Comparison of ENCODE assay signal across 8 cellular contexts in genomic region chrX:16719334-16720084, GRCh38. TPM values are rescaled to one million over a fixed set of nuclear protein-coding genes. Genes with fewer than 3 reads are reported as not detected.
DNase-seq lines count a peak whose midpoint lies in the region; ATAC-seq, FAIRE-seq and TF ChIP-seq lines count a peak whose summit lies in the region.

Gene SYAP1 (plus strand): TSS chrX:16719612. CDS start chrX:16719725, 113 bp downstream.

- H3K9me1 ChIP-seq in IMR-90 (ENCODE audit: insufficient read depth, low read length), result peaks cover 5% of the 10 kb centered on the region
- no peaks in the 10 kb centered on the region for H3K9me1 ChIP-seq in endothelial cell of umbilical vein (replicated peaks; ENCODE audit: control insufficient read depth, extremely low read depth, insufficient read depth, low read length)

- H3K27me3 ChIP-seq in IMR-90 (ENCODE audit: control insufficient read depth, insufficient read depth, low read length), result no peaks in the 10 kb centered on the region
- H3K27me3 ChIP-seq in endothelial cell of umbilical vein (ENCODE audit: control insufficient read depth in 2 of 2, insufficient read depth in 2 of 2, low read length in 2 of 2), result no peaks in the 10 kb centered on the region

- no peak for TF ChIP-seq CTCF in IMR-90 (conservative IDR thresholded peaks at IDR 0.05; ENCODE audit: low read depth, low read length)
- TF ChIP-seq CTCF in endothelial cell of umbilical vein (IDR thresholded peaks at IDR 0.05; ENCODE audit: extremely low read depth in 1 of 2, insufficient read depth in 1 of 2, low read depth in 1 of 2, low read length in 2 of 2), result no peak

- H3K79me1 ChIP-seq in IMR-90 (ENCODE audit: low read depth in 1 of 2, low read length in 2 of 2), result peaks cover 6 to 26% of the 10 kb centered on the region in 2 experiments; a peak in 3 of 4 replicates

- 0% methylated on average over 36 of the region's 54 CpGs; no CpG with 5 or more reads in 1 of the 2 experiments for WGBS in IMR-90 (ENCODE audit: extremely low coverage in 2 of 2, insufficient read length in 1 of 2), 2 experiments

- peak within 1 kb of the TSS; percentile 89 for H3K4ac ChIP-seq in IMR-90 (ENCODE audit: low read depth, low read length)

- H3K27ac ChIP-seq in IMR-90 (ENCODE audit: insufficient read depth, low read length) (peak within 1 kb of the TSS; percentile 82), endothelial cell of umbilical vein (ENCODE audit: insufficient read depth, low read depth, low read length) (peak within 1 kb of the TSS; percentile 94)

- H2AFZ ChIP-seq in IMR-90 (replicated peaks; ENCODE audit: low read length, poor library complexity) (peak within 1 kb of the TSS; percentile 97), endothelial cell of umbilical vein (ENCODE audit: low read depth, low read length) (peak within 1 kb of the TSS; percentile 54)

- TF ChIP-seq RAD21 in IMR-90 (IDR thresholded peaks at IDR 0.05; ENCODE audit: low read length), result no peak

- peak; percentile 98 for FAIRE-seq in endothelial cell of umbilical vein (lab: Jason Lieb, UNC)

- peak within 1 kb of the TSS; percentile 82 for H3K23ac ChIP-seq in IMR-90 (ENCODE audit: low read depth, low read length)

- BruUV-seq in IMR-90 (replicated peaks; lab: Mats Ljungman, UMichigan) (no TSS peak), endothelial cell of umbilical vein (replicated peaks; lab: Mats Ljungman, UMichigan) (no TSS peak)

- H3K36me3 ChIP-seq in IMR-90 (ENCODE audit: control insufficient read depth, insufficient read depth, low read length) (no peaks in the 10 kb centered on the region), endothelial cell of umbilical vein (ENCODE audit: control insufficient read depth in 2 of 2, extremely low read depth in 1 of 2, insufficient read depth in 2 of 2, low read length in 2 of 2) (no peaks in the 10 kb centered on the region)

- peak within 1 kb of the TSS; percentile 90 to 98 for H4K8ac ChIP-seq in IMR-90 (ENCODE audit: low read depth in 2 of 2, low read length in 2 of 2)

- H2BK5ac ChIP-seq in IMR-90 (ENCODE audit: low read depth, low read length, poor library complexity, severe bottlenecking), result peak within 1 kb of the TSS; percentile 79

- H3K79me2 ChIP-seq in endothelial cell of umbilical vein (ENCODE audit: control insufficient read depth, insufficient read depth, low read length), result peaks cover 31% of the 10 kb centered on the region

- ATAC-seq in GM21528 (IDR thresholded peaks at IDR 0.05; ENCODE audit: low FRiP score, unreplicated experiment) (peak; percentile 99), IMR-90 (ENCODE audit: low read depth) (peak; percentile 95)

- H3K4me1 ChIP-seq in IMR-90 (ENCODE audit: control insufficient read depth, insufficient read depth, low read length) (peaks cover 4% of the 10 kb centered on the region; the same call in 1 of the 2 replicates), endothelial cell of umbilical vein (ENCODE audit: control insufficient read depth, extremely low read depth, insufficient read depth, low read length) (peaks cover 4% of the 10 kb centered on the region)

- H2BK15ac ChIP-seq in IMR-90 (ENCODE audit: low read depth, low read length), result peak within 1 kb of the TSS; percentile 43; the same call in 1 of the 3 replicates

- H4K91ac ChIP-seq in IMR-90 (ENCODE audit: insufficient read depth, low read depth, low read length), result peak within 1 kb of the TSS; percentile 87

- dilution Hi-C loops in IMR-90 (cut with HindIII; ENCODE audit: low sequenced_read_pairs, unreplicated experiment) (no loop called here), endothelial cell of umbilical vein (cut with MboI; ENCODE audit: extremely low pct_ligation_motif_present, low sequenced_read_pairs) (no loop called here)

- H3K9me3 ChIP-seq in IMR-90 (ENCODE audit: control insufficient read depth, insufficient read depth, low read length), result no peaks in the 10 kb centered on the region
- H3K9me3 ChIP-seq in endothelial cell of umbilical vein (replicated peaks; ENCODE audit: control insufficient read depth, insufficient read depth, low read length), result no peaks in the 10 kb centered on the region

- peaks cover 32% of the 10 kb centered on the region for H4K20me1 ChIP-seq in IMR-90 (ENCODE audit: insufficient read depth, low read length)
- H4K20me1 ChIP-seq in endothelial cell of umbilical vein (replicated peaks; ENCODE audit: control insufficient read depth, extremely low read depth, insufficient read depth, low read length), result no peaks in the 10 kb centered on the region

- intact Hi-C loops in IMR-90 (cut with micrococcal nuclease) (loop anchor here (1.0 kb wide), 1 partner anchor 67 kb away; the partner anchor contains the start of gene TXLNG), endothelial cell of umbilical vein (cut with micrococcal nuclease) (loop anchor here (1.0 to 2.0 kb wide), 2 partner anchors 51 to 67 kb away; partner anchors contain the start of gene TXLNG)

- CTCF ChIA-PET in IMR-90 (lab: Yijun Ruan, JAX) (interaction anchor here (0.6 kb wide), 1 partner anchor 11 kb away, joined by 3 read pairs; no protein-coding TSS in a partner anchor), endothelial cell of umbilical vein (lab: Charles Lee) (interaction anchor here (1.0 kb wide), 1 partner anchor 88 kb away, joined by 3 read pairs; no protein-coding TSS in a partner anchor)

- TF ChIP-seq POLR2A in IMR-90 (IDR thresholded peaks at IDR 0.05; ENCODE audit: low read depth, low read length) (peak; percentile 99), endothelial cell of umbilical vein (IDR thresholded peaks at IDR 0.05; ENCODE audit: low read depth, low read length) (peak; percentile 88)

- H3K18ac ChIP-seq in IMR-90 (ENCODE audit: low read depth, low read length), result peak within 1 kb of the TSS; percentile 28

- H2BK120ac ChIP-seq in IMR-90 (ENCODE audit: low read depth, low read length), result peak within 1 kb of the TSS; percentile 53; the same call in 1 of the 2 replicates

- H3K4me3 ChIP-seq in IMR-90 (ENCODE audit: insufficient read depth, low read depth, low read length) (peak within 1 kb of the TSS; percentile 70), endothelial cell of umbilical vein (replicated peaks in 1 of 3; ENCODE audit: insufficient read depth in 1 of 3, low read depth in 1 of 3, low read length in 3 of 3) (peak within 1 kb of the TSS; percentile 42 to 72 (median 63))

- POLR2A ChIA-PET in IMR-90 (lab: Charles Lee; ENCODE audit: unreplicated experiment) (interaction anchor here (0.5 kb wide), 1 partner anchor 9 kb away, joined by 3 read pairs; no protein-coding TSS in a partner anchor), endothelial cell of umbilical vein (lab: Charles Lee) (interaction anchor here (0.5 to 2.1 kb wide), 7 partner anchors 16 to 162 kb away, joined by 3 to 11 read pairs (median 3); partner anchors contain the start of gene TXLNG)

- peak within 1 kb of the TSS; percentile 75 for H2AK9ac ChIP-seq in IMR-90 (replicated peaks; ENCODE audit: low read depth, low read length, poor library complexity)

- H3K4me2 ChIP-seq in IMR-90 (ENCODE audit: low read depth, low read length) (peak within 1 kb of the TSS; percentile 92), endothelial cell of umbilical vein (ENCODE audit: insufficient read depth, low read length) (peak within 1 kb of the TSS; percentile 88)

- peak within 1 kb of the TSS; percentile 78 for H3K14ac ChIP-seq in IMR-90 (replicated peaks; ENCODE audit: low read depth, low read length)

- no peak within 1 kb of the TSS for H2BK20ac ChIP-seq in IMR-90 (ENCODE audit: low read depth, low read length)

- DNase-seq in DMS 273 (lab: John Stamatoyannopoulos, UW; ENCODE audit: unreplicated experiment) (peak; percentile 100), IMR-90 (peak; percentile 99), OCI-M1 (lab: John Stamatoyannopoulos, UW) (peak; percentile 94), activated T-cell treated with anti-CD3 and anti-CD28 coated beads for 24 hours (ENCODE audit: low read depth) (peak; percentile 87), endothelial cell of umbilical vein (ENCODE audit: low read depth, low spot score) (peak; percentile 95), middle frontal gyrus (ENCODE audit: extremely low spot score, low spot score) (peak; percentile 87)
- DNase-seq in stimulated activated CD8-positive, alpha-beta memory T cell treated with anti-CD3 and anti-CD28 coated beads, Interleukin-2, amount 100 ng/mL, for 48 hours (ENCODE audit: low read depth in 2 of 2), result peak; percentile 85 to 97

- peak within 1 kb of the TSS; percentile 52 for H2AK5ac ChIP-seq in IMR-90 (ENCODE audit: low read depth, low read length)

- in situ Hi-C loops in IMR-90 (cut with MboI; ENCODE audit: low sequenced_read_pairs), result no loop called here

- peak within 1 kb of the TSS; percentile 93 for H3K9ac ChIP-seq in IMR-90 (ENCODE audit: low read depth, low read length)
- H3K9ac ChIP-seq in endothelial cell of umbilical vein (replicated peaks; ENCODE audit: extremely low read depth, insufficient read depth, low read length), result peak within 1 kb of the TSS; percentile 95

- peak within 1 kb of the TSS; percentile 74 for H4K5ac ChIP-seq in IMR-90 (ENCODE audit: low read depth, low read length)

- peak within 1 kb of the TSS; percentile 73 for H3K56ac ChIP-seq in IMR-90 (ENCODE audit: extremely low read depth, insufficient read depth, low read length)

TF ChIP-seq in IMR-90, 13 proteins besides CTCF, POLR2A, EP300 and RAD21 (continues in another document):
- peak; percentile 47; the same call in 1 of the 2 replicates for TF ChIP-seq MAZ (IDR thresholded peaks at IDR 0.05; ENCODE audit: borderline replicate concordance, low read depth, low read length)

TF ChIP-seq in endothelial cell of umbilical vein, 7 proteins besides CTCF, POLR2A, EP300 and RAD21 (continues in another document):
- TF ChIP-seq EZH2 (IDR thresholded peaks at IDR 0.05; ENCODE audit: borderline replicate concordance, low read depth, low read length, severe bottlenecking) (no peak), POLR2AphosphoS5 (IDR thresholded peaks at IDR 0.05; ENCODE audit: insufficient read depth, low read depth, low read length) (peak; percentile 91), FOS (IDR thresholded peaks at IDR 0.05; ENCODE audit: borderline replicate concordance, insufficient read depth, low read length) (peak; percentile 29)

RNA-seq across cellular contexts. Expression of gene SYAP1, which starts in this region (rescaled TPM):
- total RNA-seq in IMR-90 (2012; rRNA removed), result 35.0 and 55.0 TPM in 2 replicates
- 14.0 and 17.7 TPM in 2 replicates for polyA plus RNA-seq in IMR-90 (2012; rRNA removed)
- 7.3 and 11.1 TPM in 2 replicates for polyA plus RNA-seq in IMR-90 (2012; cell fraction: cytosol; rRNA removed)
- 2.0 and 10.5 TPM in 2 replicates for polyA plus RNA-seq in IMR-90 (2012; cell fraction: nucleus; rRNA removed; ENCODE audit: low replicate concordance)
- 21.9 and 22.2 TPM in 2 replicates for total RNA-seq in endothelial cell of umbilical vein
- polyA plus RNA-seq in endothelial cell of umbilical vein, result 2.6 and 3.4 TPM in 2 replicates
- 5.4 and 6.6 TPM in 2 replicates for polyA plus RNA-seq in endothelial cell of umbilical vein (2011; cell fraction: cytosol; rRNA removed)
- 3.5 and 4.2 TPM in 2 replicates for polyA plus RNA-seq in endothelial cell of umbilical vein (2011; cell fraction: nucleus; rRNA removed)
- polyA plus RNA-seq in endothelial cell of umbilical vein (2012), result 14.5 and 16.0 TPM in 2 replicates
- 5.4 and 6.7 TPM in 2 replicates for polyA minus RNA-seq in endothelial cell of umbilical vein
- 13.3 TPM for polyA minus RNA-seq in endothelial cell of umbilical vein (2011; cell fraction: cytosol; rRNA and poly(A)+ RNA removed)
- polyA minus RNA-seq in endothelial cell of umbilical vein (2011; cell fraction: nucleus; rRNA and poly(A)+ RNA removed), result 3.7 and 5.4 TPM in 2 replicates

Comparison
In these comparisons a context has a peak if more than half of its experiments do, and no peak if none do; other contexts are left out.
1. Peak in every context shown above with its lines: DNase-seq, ATAC-seq, H3K4me3 ChIP-seq and H3K27ac ChIP-seq.